ENCODE assay signal across 15 cellular contexts in the genomic region with DNA sequence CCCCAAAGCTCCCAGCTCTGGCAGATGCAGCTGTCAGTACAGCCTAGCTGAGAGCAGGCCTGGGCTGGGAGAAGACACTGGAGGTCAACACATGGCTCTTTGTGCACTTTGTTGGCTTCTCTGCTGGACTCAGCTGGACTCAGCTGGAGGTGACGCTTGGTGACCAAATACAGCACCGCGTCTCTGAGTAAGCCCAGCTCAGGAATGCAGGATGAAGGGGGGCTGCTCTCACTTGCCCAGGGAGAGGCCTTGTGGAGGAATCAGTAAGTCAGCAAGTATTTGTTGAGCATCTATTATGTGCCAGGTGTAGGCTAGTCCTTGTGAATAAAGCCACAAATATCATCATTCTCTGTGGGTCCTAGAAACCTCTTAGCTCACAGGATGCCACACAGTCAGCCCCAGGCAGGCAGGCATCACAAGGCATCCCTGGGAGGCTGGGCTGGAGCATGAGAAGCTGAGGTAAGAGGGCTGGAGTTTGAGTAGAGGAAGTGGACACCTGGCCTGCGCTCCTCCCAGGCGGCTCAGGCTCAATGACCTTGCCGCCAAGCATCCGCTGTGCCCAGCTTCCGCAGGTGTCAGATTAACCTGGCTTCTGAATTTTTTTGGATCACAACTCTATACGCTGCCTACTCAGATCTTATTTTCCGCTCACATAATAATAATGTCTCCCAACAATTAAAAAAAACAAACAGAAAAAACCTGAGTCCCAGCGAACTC.
DNase-seq lines count a peak whose midpoint lies in the region; ATAC-seq, FAIRE-seq and TF ChIP-seq lines count a peak whose summit lies in the region.
"Had no signal": no experiment of that assay in that cellular context is flagged by ENCODE, and none has a peak within 500 bp of the region (broad histone marks: within the 10 kb centered on the region; RNA-seq: fewer than 3 reads in every experiment).

No MANE protein-coding gene starts in this region.

- no peak overlapping the region for H3K4me3 ChIP-seq in AG04449 (ENCODE audit: low read depth, low read length)
- H3K4me3 ChIP-seq in HCT116 (replicated peaks in 1 of 2; ENCODE audit: low read depth in 1 of 2, low read length in 2 of 2) = no peak overlapping the region
- H3K4me3 ChIP-seq in cardiac fibroblast (replicated peaks in 1 of 2; ENCODE audit: low read depth in 2 of 2, low read length in 2 of 2) = no peak overlapping the region
- no peak overlapping the region for H3K4me3 ChIP-seq in kidney (ENCODE audit: low read length in 2 of 2)
- H3K4me3 ChIP-seq: ovary, SJCRH30 had no signal

- intact Hi-C loops in HCT116 (cut with micrococcal nuclease) (no loop called here), kidney (cut with DNase I) (no loop called here)

- peak overlapping the region; percentile 7; the same call in 1 of the 2 replicates for H3K9ac ChIP-seq in HCT116 (ENCODE audit: low read length)
- no peak overlapping the region for H3K9ac ChIP-seq in kidney (ENCODE audit: low read length in 2 of 2)

- no peak overlapping the region for H3K4me3 Mint-ChIP-seq in activated CD4-positive, alpha-beta T cell treated with anti-CD3 and anti-CD28 coated beads, Interleukin-2, amount 10 ng/mL, durations not matched to agents 7 days and 5 days
- no peak overlapping the region for H3K4me3 Mint-ChIP-seq in T-helper 17 cell
- H3K4me3 Mint-ChIP-seq: dendritic cell treated with granulocyte-macrophage colony-stimulating factor and Interleukin-4, amounts not matched to agents 40 ng/mL and 50 ng/mL, for 4 days had no signal

- ATAC-seq in HCT116 (peak; percentile 42; the same call in 1 of the 2 replicates), GM21423 (IDR thresholded peaks at IDR 0.05; ENCODE audit: unreplicated experiment) (no peak), T-helper 17 cell (no peak)
- ATAC-seq: activated naive CD4-positive, alpha-beta T cell treated with anti-CD3 and anti-CD28 coated beads, Interleukin-2, amount 50 U/mL, for 72 hours; HepG2 had no signal

- no peaks in the 10 kb centered on the region for H3K9me3 Mint-ChIP-seq in activated CD4-positive, alpha-beta T cell treated with anti-CD3 and anti-CD28 coated beads, Interleukin-2, amount 10 ng/mL, durations not matched to agents 7 days and 5 days
- H3K9me3 Mint-ChIP-seq: activated naive CD4-positive, alpha-beta T cell treated with anti-CD3 and anti-CD28 coated beads, Interleukin-2, amount 50 U/mL, for 72 hours; dendritic cell treated with granulocyte-macrophage colony-stimulating factor and Interleukin-4, amounts not matched to agents 40 ng/mL and 50 ng/mL, for 4 days had no signal

- no peak for FAIRE-seq in kidney (lab: Jason Lieb, UNC)
- FAIRE-seq: HepG2 had no signal

- no peak overlapping the region for H2AFZ ChIP-seq in HCT116 (ENCODE audit: low read depth, low read length, poor library complexity, severe bottlenecking)

- RAD21 ChIA-PET in HCT116 (lab: Charles Lee; ENCODE audit: low non-redundant PET in 1 of 2, low total read pairs in 2 of 2, uncharacterized antibody in 2 of 2, unreplicated experiment in 2 of 2) = no interaction called here

- H3K9me2 ChIP-seq in HCT116 (ENCODE audit: insufficient read depth) = no peaks in the 10 kb centered on the region

- H3K9me3 ChIP-seq in HCT116 (ENCODE audit: control insufficient read depth in 1 of 2, insufficient read depth in 1 of 2, low read depth in 1 of 2, low read length in 2 of 2) (no peaks in the 10 kb centered on the region), kidney (ENCODE audit: control insufficient read depth in 1 of 2, low read length in 2 of 2) (no peaks in the 10 kb centered on the region), T-helper 17 cell (ENCODE audit: control insufficient read depth, low read length, poor library complexity, severe bottlenecking) (no peaks in the 10 kb centered on the region)
- H3K9me3 ChIP-seq: ovary, SJCRH30 had no signal

- no peak overlapping the region for H3K27ac ChIP-seq in HCT116 (ENCODE audit: low read depth, low read length)
- H3K27ac ChIP-seq in kidney (ENCODE audit: low read depth in 2 of 2, low read length in 2 of 2) = no peak overlapping the region
- H3K27ac ChIP-seq: ovary, SJCRH30 had no signal

- no peaks in the 10 kb centered on the region for H4K20me1 ChIP-seq in HCT116 (ENCODE audit: insufficient read depth)

- H3K36me3 ChIP-seq in HCT116 (ENCODE audit: control insufficient read depth in 1 of 2, insufficient read depth in 2 of 2, low read length in 2 of 2) (no peaks in the 10 kb centered on the region), kidney (ENCODE audit: control insufficient read depth in 1 of 2, insufficient read depth in 2 of 2, low read length in 2 of 2) (no peaks in the 10 kb centered on the region)
- H3K36me3 ChIP-seq: ovary, SJCRH30 had no signal

- DNase-seq in AG04449 (ENCODE audit: low read depth, low spot score) (peak; percentile 58), HCT116 (ENCODE audit: low read depth, low spot score) (no peak), cardiac fibroblast (ENCODE audit: low read depth in 2 of 2) (peak; percentile 45 to 90), kidney (peak; percentile 77), NCI-H2171 (lab: John Stamatoyannopoulos, UW) (no peak), T-helper 17 cell (no peak)
- no peak for DNase-seq in activated CD4-positive, alpha-beta T cell treated with anti-CD3 and anti-CD28 coated beads, Interleukin-2, amount 10 ng/mL, durations not matched to agents 7 days and 5 days
- DNase-seq: NCI-H1417 treated with DMSO at 0.1 percent for 48 hours, NCI-H748 treated with DMSO at 0.1 percent for 48 hours, ovary, SJCRH30 had no signal

- TF ChIP-seq POLR2A in HCT116 (IDR thresholded peaks at IDR 0.05; ENCODE audit: borderline replicate concordance, extremely low read depth, insufficient read depth, insufficient read length) = no peak

- no peaks in the 10 kb centered on the region for H3K36me3 Mint-ChIP-seq in activated CD4-positive, alpha-beta T cell treated with anti-CD3 and anti-CD28 coated beads, Interleukin-2, amount 10 ng/mL, durations not matched to agents 7 days and 5 days (ENCODE audit: low read depth)
- H3K36me3 Mint-ChIP-seq in T-helper 17 cell (ENCODE audit: low read depth) = no peaks in the 10 kb centered on the region
- H3K36me3 Mint-ChIP-seq: activated naive CD4-positive, alpha-beta T cell treated with anti-CD3 and anti-CD28 coated beads, Interleukin-2, amount 50 U/mL, for 72 hours had no signal

- H3K4me1 Mint-ChIP-seq in activated CD4-positive, alpha-beta T cell treated with anti-CD3 and anti-CD28 coated beads, Interleukin-2, amount 10 ng/mL, durations not matched to agents 7 days and 5 days = no peaks in the 10 kb centered on the region
- no peaks in the 10 kb centered on the region for H3K4me1 Mint-ChIP-seq in T-helper 17 cell

- no peak for TF ChIP-seq CTCF in AG04449 (IDR thresholded peaks at IDR 0.05; ENCODE audit: insufficient read depth, low read length, missing control alignments)
- no peak for TF ChIP-seq CTCF in HCT116 (IDR thresholded peaks at IDR 0.05 in 2 of 3, conservative IDR thresholded peaks at IDR 0.05 in 1 of 3; ENCODE audit: borderline replicate concordance in 1 of 3, insufficient read depth in 1 of 3, low read depth in 2 of 3, low read length in 2 of 3)
- no peak for TF ChIP-seq CTCF in cardiac fibroblast (IDR thresholded peaks at IDR 0.05; ENCODE audit: low read depth, low read length)
- no peak for TF ChIP-seq CTCF in kidney (IDR thresholded peaks at IDR 0.05; ENCODE audit: borderline replicate concordance, extremely low read depth, insufficient read depth)

- TF ChIP-seq RAD21 in HCT116 (IDR thresholded peaks at IDR 0.05; ENCODE audit: low read depth) = no peak

- no peaks in the 10 kb centered on the region for H3K27me3 Mint-ChIP-seq in activated CD4-positive, alpha-beta T cell treated with anti-CD3 and anti-CD28 coated beads, Interleukin-2, amount 10 ng/mL, durations not matched to agents 7 days and 5 days
- peaks cover 27% of the 10 kb centered on the region for H3K27me3 Mint-ChIP-seq in T-helper 17 cell
- H3K27me3 Mint-ChIP-seq: dendritic cell treated with granulocyte-macrophage colony-stimulating factor and Interleukin-4, amounts not matched to agents 40 ng/mL and 50 ng/mL, for 4 days had no signal

- peak overlapping the region; percentile 44 for H3K4me2 ChIP-seq in HCT116 (ENCODE audit: low read length)

- CTCF ChIA-PET in AG04449 (lab: Yijun Ruan, JAX) (interaction anchor here (1.0 to 3.1 kb wide), 4 partner anchors 13 to 600 kb away, joined by 3 to 14 read pairs (median 4); no protein-coding TSS in a partner anchor), HCT116 (lab: Charles Lee) (no interaction called here)
- CTCF ChIA-PET in activated CD4-positive, alpha-beta T cell treated with anti-CD3 and anti-CD28 coated beads, Interleukin-2, amount 10 ng/mL, durations not matched to agents 7 days and 5 days (lab: Charles Lee) = interaction anchor here (0.6 kb wide), 1 partner anchor 657 kb away, joined by 3 read pairs; the partner anchor contains the start of gene EDN1

- H3K4me1 ChIP-seq in HCT116 (ENCODE audit: control insufficient read depth in 1 of 2, insufficient read depth in 2 of 2, low read length in 2 of 2) (peaks cover 7 to 13% of the 10 kb centered on the region in 2 experiments), kidney (ENCODE audit: control insufficient read depth in 1 of 2, insufficient read depth in 1 of 2, low read depth in 1 of 2, low read length in 2 of 2) (peaks cover 0 to 4% of the 10 kb centered on the region in 2 donors)

- no TSS peak for BruUV-seq in HCT116 (replicated peaks; lab: Mats Ljungman, UMichigan)

- H3K27ac Mint-ChIP-seq in activated CD4-positive, alpha-beta T cell treated with anti-CD3 and anti-CD28 coated beads, Interleukin-2, amount 10 ng/mL, durations not matched to agents 7 days and 5 days = no peak overlapping the region
- H3K27ac Mint-ChIP-seq in T-helper 17 cell = no peak overlapping the region
- H3K27ac Mint-ChIP-seq: dendritic cell treated with granulocyte-macrophage colony-stimulating factor and Interleukin-4, amounts not matched to agents 40 ng/mL and 50 ng/mL, for 4 days had no signal

- H3K27me3 ChIP-seq in HCT116 (ENCODE audit: insufficient read depth, low read length) = no peaks in the 10 kb centered on the region
- H3K27me3 ChIP-seq: ovary, SJCRH30 had no signal

- POLR2A ChIA-PET in AG04449 (lab: Yijun Ruan, JAX) = interaction anchor here (0.8 kb wide), 1 partner anchor 23 kb away, joined by 3 read pairs; no protein-coding TSS in a partner anchor
- POLR2A ChIA-PET in HCT116 (lab: Charles Lee) = no interaction called here
- POLR2A ChIA-PET in activated CD4-positive, alpha-beta T cell treated with anti-CD3 and anti-CD28 coated beads, Interleukin-2, amount 10 ng/mL, durations not matched to agents 7 days and 5 days (lab: Charles Lee) = no interaction called here

- H3K79me2 ChIP-seq in HCT116 (ENCODE audit: insufficient read depth, low read length) = no peaks in the 10 kb centered on the region

TF ChIP-seq in HCT116, 20 proteins besides CTCF, POLR2A, EP300 and RAD21 (continues in another document):
- TF ChIP-seq SIN3A (IDR thresholded peaks at IDR 0.05; ENCODE audit: low read depth) (no peak), CEBPB (IDR thresholded peaks at IDR 0.05; ENCODE audit: low read depth) (no peak), FOSL1 (IDR thresholded peaks at IDR 0.05; ENCODE audit: low read depth) (no peak), TCF7L2 (IDR thresholded peaks at IDR 0.05; ENCODE audit: borderline replicate concordance, extremely low read depth, insufficient read depth, insufficient read length) (no peak)

Comparison
In these comparisons a context has a peak if more than half of its experiments do, and no peak if none do; other contexts are left out.
1. DNase-seq: peak in AG04449 (single experiment), cardiac fibroblast (2 of 2) and kidney (single experiment); none in HCT116 (single experiment), activated CD4-positive, alpha-beta T cell treated with anti-CD3 and anti-CD28 coated beads, Interleukin-2, amount 10 ng/mL, durations not matched to agents 7 days and 5 days (single experiment), NCI-H2171 (single experiment) and T-helper 17 cell (0 of 3).